ENCODE assay signal across 1 cellular context in the genomic region with DNA sequence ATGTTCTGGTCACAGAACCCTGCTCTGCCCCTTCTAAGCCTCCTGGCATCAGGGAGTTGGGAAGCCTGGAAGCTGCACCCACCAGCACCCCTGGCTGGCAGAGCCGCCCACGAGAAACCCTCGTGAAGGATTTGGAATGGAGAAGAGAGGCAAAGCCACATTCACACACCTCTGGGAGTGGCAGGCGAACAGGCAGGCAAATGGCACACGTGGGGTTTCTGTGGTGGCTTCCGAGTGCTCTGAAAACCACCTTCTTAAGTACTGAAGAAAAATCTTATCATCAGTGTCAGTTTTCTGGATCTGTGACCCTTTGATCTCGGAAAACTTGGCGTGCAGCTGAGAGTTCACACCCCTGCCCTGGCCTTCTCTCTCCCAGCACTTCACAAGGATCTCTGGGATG.
TF ChIP-seq lines count a peak whose summit lies in the region.

No MANE protein-coding gene starts in this region.

TF ChIP-seq in GM23338, 12 proteins besides CTCF, POLR2A, EP300 and RAD21 (continued from another document):
- TF ChIP-seq, protein P1, sequence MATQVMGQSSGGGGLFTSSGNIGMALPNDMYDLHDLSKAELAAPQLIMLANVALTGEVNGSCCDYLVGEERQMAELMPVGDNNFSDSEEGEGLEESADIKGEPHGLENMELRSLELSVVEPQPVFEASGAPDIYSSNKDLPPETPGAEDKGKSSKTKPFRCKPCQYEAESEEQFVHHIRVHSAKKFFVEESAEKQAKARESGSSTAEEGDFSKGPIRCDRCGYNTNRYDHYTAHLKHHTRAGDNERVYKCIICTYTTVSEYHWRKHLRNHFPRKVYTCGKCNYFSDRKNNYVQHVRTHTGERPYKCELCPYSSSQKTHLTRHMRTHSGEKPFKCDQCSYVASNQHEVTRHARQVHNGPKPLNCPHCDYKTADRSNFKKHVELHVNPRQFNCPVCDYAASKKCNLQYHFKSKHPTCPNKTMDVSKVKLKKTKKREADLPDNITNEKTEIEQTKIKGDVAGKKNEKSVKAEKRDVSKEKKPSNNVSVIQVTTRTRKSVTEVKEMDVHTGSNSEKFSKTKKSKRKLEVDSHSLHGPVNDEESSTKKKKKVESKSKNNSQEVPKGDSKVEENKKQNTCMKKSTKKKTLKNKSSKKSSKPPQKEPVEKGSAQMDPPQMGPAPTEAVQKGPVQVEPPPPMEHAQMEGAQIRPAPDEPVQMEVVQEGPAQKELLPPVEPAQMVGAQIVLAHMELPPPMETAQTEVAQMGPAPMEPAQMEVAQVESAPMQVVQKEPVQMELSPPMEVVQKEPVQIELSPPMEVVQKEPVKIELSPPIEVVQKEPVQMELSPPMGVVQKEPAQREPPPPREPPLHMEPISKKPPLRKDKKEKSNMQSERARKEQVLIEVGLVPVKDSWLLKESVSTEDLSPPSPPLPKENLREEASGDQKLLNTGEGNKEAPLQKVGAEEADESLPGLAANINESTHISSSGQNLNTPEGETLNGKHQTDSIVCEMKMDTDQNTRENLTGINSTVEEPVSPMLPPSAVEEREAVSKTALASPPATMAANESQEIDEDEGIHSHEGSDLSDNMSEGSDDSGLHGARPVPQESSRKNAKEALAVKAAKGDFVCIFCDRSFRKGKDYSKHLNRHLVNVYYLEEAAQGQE (IDR thresholded peaks at IDR 0.05; ENCODE audit: unreplicated experiment), result no peak
- no peak for TF ChIP-seq CREB1 (CRISPR knock-in tag; IDR thresholded peaks at IDR 0.05; ENCODE audit: low read depth)
